In the genomic region with DNA sequence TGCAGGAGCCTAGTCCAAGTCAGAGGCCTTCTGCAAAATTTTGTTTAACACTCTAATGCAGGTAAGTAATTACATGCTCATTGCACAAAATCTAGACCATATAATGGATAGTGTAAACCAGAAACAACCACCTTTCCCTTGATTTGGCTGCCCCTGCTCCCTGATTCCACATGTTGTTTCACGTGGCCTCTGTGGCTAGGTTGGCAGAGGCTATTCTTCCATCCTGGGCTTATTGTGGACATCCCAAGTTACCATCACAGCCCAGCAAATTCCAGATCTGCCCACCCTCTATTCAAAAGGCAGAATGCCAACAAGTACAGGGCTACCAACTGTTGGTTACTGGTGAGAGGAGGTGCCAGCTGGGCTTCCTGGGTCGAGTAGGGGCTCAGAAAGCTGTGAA, we compare ENCODE assay signal across 25 cellular contexts.
A peak's percentile ranks its signal among the peaks of the same experiment; 100 is the strongest.
DNase-seq lines count a peak whose midpoint lies in the region; ATAC-seq and TF ChIP-seq lines count a peak whose summit lies in the region.
"Had no signal": no experiment of that assay in that cellular context is flagged by ENCODE, and none has a peak within 500 bp of the region (broad histone marks: within the 10 kb centered on the region; RNA-seq: fewer than 3 reads in every experiment).

No MANE protein-coding gene starts in this region.

- H3K4me1 ChIP-seq in body of pancreas: peaks cover 15% of the 10 kb centered on the region
- no peaks in the 10 kb centered on the region for H3K4me1 ChIP-seq in osteoblast (ENCODE audit: insufficient read depth, low read length)
- peaks cover 6 to 9% of the 10 kb centered on the region in 2 donors for H3K4me1 ChIP-seq in thyroid gland
- H3K4me1 ChIP-seq: SJCRH30 had no signal

- peak in 2 of 4 donors; percentile 13 to 19 for DNase-seq in body of pancreas
- peak; percentile 39 for DNase-seq in osteoblast (ENCODE audit: insufficient read length, low spot score, missing footprints)
- DNase-seq in thyroid gland: peak; percentile 2 to 7
- no peak for DNase-seq in superior temporal gyrus (ENCODE audit: extremely low spot score)
- DNase-seq in DMS153 treated with DMSO at 0.1 percent for 48 hours (lab: John Stamatoyannopoulos, UW; ENCODE audit: unreplicated experiment): no peak
- DNase-seq: CD4-positive, alpha-beta memory T cell; COR-L47; DMS79; EL; GDM1; IMR-90; KG1; MM.1S; NCI-H2029; NCI-H446; NCI-H524 treated with DMSO at 0.1 percent for 48 hours; NCI-H774; NK-92 treated with Interleukin-12 subunit alpha and Interleukin-12 subunit beta, amount 100 ng/mL, for 24 hours; PC-9; SJCRH30 had no signal

- intact Hi-C loops in body of pancreas (cut with DNase I): no loop called here
- intact Hi-C loops in thyroid gland (cut with DNase I): no loop called here

- 29 to 37% methylated on average over 2 of the region's 2 CpGs for WGBS in body of pancreas, 2 donors
- 54 to 56% methylated on average over 2 of the region's 2 CpGs for WGBS in thyroid gland, 2 donors

- H3K4me2 ChIP-seq in osteoblast (ENCODE audit: insufficient read depth, low read length): no peak overlapping the region
- H3K4me2 ChIP-seq: PC-9 had no signal

- H4K20me1 ChIP-seq in osteoblast (ENCODE audit: insufficient read depth, low read length): no peaks in the 10 kb centered on the region

- H3K27ac ChIP-seq in C4-2B (peak overlapping the region; percentile 87), body of pancreas (peak overlapping the region in 3 of 4 donors; percentile 60 to 66 (median 61)), osteoblast (ENCODE audit: low read depth, low read length) (no peak overlapping the region), thyroid gland (peak overlapping the region; percentile 33 to 66 (median 43))
- H3K27ac ChIP-seq: PC-9, SJCRH30 had no signal

- no peak for TF ChIP-seq CTCF in C4-2B (conservative IDR thresholded peaks at IDR 0.05)
- TF ChIP-seq CTCF in body of pancreas (IDR thresholded peaks at IDR 0.05): no peak
- TF ChIP-seq CTCF in osteoblast (IDR thresholded peaks at IDR 0.05; ENCODE audit: extremely low read depth, low read depth, low read length): no peak
- TF ChIP-seq CTCF in thyroid gland (IDR thresholded peaks at IDR 0.05): no peak

- ATAC-seq in body of pancreas: no peak
- no peak for ATAC-seq in HG03565 (IDR thresholded peaks at IDR 0.05; ENCODE audit: unreplicated experiment)
- ATAC-seq: HCT116, Right ventricle myocardium inferior, SK-N-SH treated with all-trans-retinoic acid at 6 μM for 48 hours had no signal

- no peaks in the 10 kb centered on the region for H3K36me3 ChIP-seq in body of pancreas (replicated peaks in 1 of 2; ENCODE audit: insufficient read depth in 1 of 2, low read depth in 2 of 2)
- no peaks in the 10 kb centered on the region for H3K36me3 ChIP-seq in osteoblast (ENCODE audit: insufficient read depth, low read length)
- no peaks in the 10 kb centered on the region for H3K36me3 ChIP-seq in thyroid gland
- H3K36me3 ChIP-seq: SJCRH30 had no signal

- H3K9me3 ChIP-seq in body of pancreas (no peaks in the 10 kb centered on the region), osteoblast (ENCODE audit: low read depth, low read length) (no peaks in the 10 kb centered on the region), thyroid gland (no peaks in the 10 kb centered on the region)
- H3K9me3 ChIP-seq: SJCRH30 had no signal

- no peaks in the 10 kb centered on the region for H3K79me2 ChIP-seq in osteoblast (ENCODE audit: insufficient read depth, low read length)

- H2AFZ ChIP-seq in osteoblast (ENCODE audit: low read length): no peak overlapping the region
- H2AFZ ChIP-seq: PC-9 had no signal

- H3K4me3 ChIP-seq in body of pancreas: no peak overlapping the region
- no peak overlapping the region for H3K4me3 ChIP-seq in osteoblast (ENCODE audit: insufficient read depth, low read length)
- no peak overlapping the region for H3K4me3 ChIP-seq in thyroid gland (replicated peaks in 1 of 3)
- H3K4me3 ChIP-seq: PC-9, SJCRH30 had no signal

- TF ChIP-seq POLR2A in body of pancreas (IDR thresholded peaks at IDR 0.05) (no peak), thyroid gland (IDR thresholded peaks at IDR 0.05) (no peak)

- H3K27me3 ChIP-seq in body of pancreas (no peaks in the 10 kb centered on the region), osteoblast (ENCODE audit: insufficient read depth, low read length) (no peaks in the 10 kb centered on the region), thyroid gland (no peaks in the 10 kb centered on the region)
- H3K27me3 ChIP-seq: SJCRH30 had no signal

Comparison
In these comparisons a context has a peak if more than half of its experiments do, and no peak if none do; other contexts are left out.
1. DNase-seq: peak in osteoblast (single experiment) and thyroid gland (2 of 2); none in superior temporal gyrus (single experiment) and DMS153 treated with DMSO at 0.1 percent for 48 hours (single experiment).